Comparison of ENCODE assay signal across 9 cellular contexts in the genomic region with DNA sequence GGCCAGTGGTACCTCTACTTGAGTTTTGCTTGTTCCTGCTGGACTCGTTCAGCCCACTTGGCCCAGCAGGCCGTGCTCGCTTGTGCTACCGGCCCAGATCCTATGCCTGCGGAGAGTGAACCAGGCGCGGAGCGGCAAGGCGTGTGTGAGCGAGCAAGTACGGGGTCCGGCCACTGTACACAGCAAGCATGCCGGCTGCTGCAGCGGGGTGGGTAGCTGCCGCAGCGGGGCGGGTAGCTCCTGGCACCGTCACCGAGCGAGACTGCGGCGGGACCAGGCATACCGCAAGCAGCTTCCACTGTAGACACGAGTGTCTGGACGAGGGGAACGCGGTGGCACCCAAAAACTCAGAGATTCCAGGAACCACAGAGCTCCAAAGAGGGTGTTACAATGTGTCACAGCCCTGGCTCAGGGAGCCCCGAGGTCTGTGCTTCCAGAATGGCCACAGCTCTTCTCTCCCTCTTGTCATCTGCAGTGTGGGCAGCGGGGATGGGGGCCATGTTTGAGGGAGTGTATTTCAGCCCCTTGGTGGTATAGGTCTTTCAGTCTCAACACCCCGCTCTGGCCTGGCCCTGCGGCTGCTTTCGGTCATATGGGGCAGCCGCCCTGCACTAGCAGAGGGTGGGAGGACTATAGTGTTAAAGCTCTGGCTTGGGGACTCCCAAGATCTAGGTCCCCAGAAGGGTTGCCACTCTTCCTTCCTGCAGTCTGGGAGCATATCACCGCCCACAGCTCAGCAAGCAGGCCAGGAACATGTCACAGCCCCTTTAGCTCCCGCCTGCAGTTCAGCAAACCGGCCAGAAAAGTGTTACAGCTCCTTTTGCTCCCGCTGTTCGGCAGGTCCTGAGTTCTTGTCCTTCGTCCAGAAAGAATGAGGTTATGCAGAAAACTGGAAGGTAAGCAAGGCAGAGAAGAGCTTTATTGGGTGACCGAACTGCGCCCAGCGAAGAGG. TPM values are rescaled to one million over a fixed set of nuclear protein-coding genes. Genes with fewer than 3 reads are reported as not detected.
A peak's percentile ranks its signal among the peaks of the same experiment; 100 is the strongest.
DNase-seq lines count a peak whose midpoint lies in the region; ATAC-seq lines count a peak whose summit lies in the region.
"Had no signal": no experiment of that assay in that cellular context is flagged by ENCODE, and none has a peak within 500 bp of the region (broad histone marks: within the 10 kb centered on the region; RNA-seq: fewer than 3 reads in every experiment).

No MANE protein-coding gene starts in this region.

- peak overlapping the region; percentile 58 to 71 for H3K4me3 ChIP-seq in stomach smooth muscle (ENCODE audit: low read length in 2 of 2)

- DNase-seq in DMS 273 (lab: John Stamatoyannopoulos, UW; ENCODE audit: unreplicated experiment), result peak; percentile 28
- no peak for DNase-seq in DMS 273 treated with DMSO at 0.1 percent for 48 hours (lab: John Stamatoyannopoulos, UW)
- DNase-seq in anterior cingulate cortex (lab: John Stamatoyannopoulos, UW), result peak in 30 of 58 donors; percentile 2 to 49 (median 15)
- peak in 1 of 2 donors; percentile 17 for DNase-seq in left colon
- DNase-seq in T1000 (lab: John Stamatoyannopoulos, UW), result no peak
- DNase-seq in SIG-M5 (lab: John Stamatoyannopoulos, UW), result no peak

- H3K27me3 ChIP-seq in stomach smooth muscle (ENCODE audit: control insufficient read depth in 1 of 2, insufficient read depth in 2 of 2, low read length in 2 of 2), result no peaks in the 10 kb centered on the region

- ATAC-seq in left colon (peak; percentile 46), HG02763 (IDR thresholded peaks at IDR 0.05; ENCODE audit: unreplicated experiment) (no peak)

- no peaks in the 10 kb centered on the region for H3K36me3 ChIP-seq in stomach smooth muscle (ENCODE audit: control insufficient read depth in 2 of 2, insufficient read depth in 2 of 2, low read length in 2 of 2)

- no peak overlapping the region for H3K27ac ChIP-seq in stomach smooth muscle (ENCODE audit: low read length)
- H3K27ac ChIP-seq: 22Rv1 had no signal

- H3K9me3 ChIP-seq in stomach smooth muscle (ENCODE audit: control insufficient read depth in 2 of 2, low read length in 2 of 2), result no peaks in the 10 kb centered on the region

- intact Hi-C loops in left colon (cut with DNase I, micrococcal nuclease), result loop anchor here in 1 of 2 donors (5.0 kb wide), 1 partner anchor 288 kb away; the partner anchor contains the start of gene TSPYL1

- peaks cover 10% of the 10 kb centered on the region for H3K4me1 ChIP-seq in stomach smooth muscle (ENCODE audit: control insufficient read depth, insufficient read depth, low read length)

- H3K9ac ChIP-seq in stomach smooth muscle (ENCODE audit: low read length in 2 of 2), result peak overlapping the region; percentile 46 to 62

RNA-seq across cellular contexts. Expression of gene RWDD1, which starts 6.1 kb away (rescaled TPM):
- 10 to 100 TPM; 29.1 to 29.5 TPM for total RNA-seq in left colon

RNA-seq across cellular contexts. Expression of gene CALHM4, which starts 11.6 kb away (rescaled TPM):
- total RNA-seq in left colon, result not detected

RNA-seq across cellular contexts. Expression of gene TRAPPC3L, which starts 19.7 kb away (rescaled TPM):
- total RNA-seq in left colon, result not detected

RNA-seq across cellular contexts. Expression of gene RSPH4A, which starts 51.1 kb away (rescaled TPM):
- under 1 TPM; 0.27 to 0.31 TPM for total RNA-seq in left colon

RNA-seq across cellular contexts. Expression of gene CALHM5, which starts 53.8 kb away (rescaled TPM):
- total RNA-seq in left colon, result under 1 TPM; 0.18 to 0.64 TPM

Comparison
In these comparisons a context has a peak if more than half of its experiments do, and no peak if none do; other contexts are left out.
1. DNase-seq: peak in DMS 273 (single experiment) and anterior cingulate cortex (30 of 58); none in DMS 273 treated with DMSO at 0.1 percent for 48 hours (single experiment), T1000 (single experiment) and SIG-M5 (single experiment).